1 cellular context compared by ENCODE assay signal in genomic region chr17:16438173-16438556, GRCh38.
TF ChIP-seq lines count a peak whose summit lies in the region.

No MANE protein-coding gene starts in this region.

TF ChIP-seq in K562, 482 proteins besides CTCF, POLR2A, EP300 and RAD21 (continued from another document):
- no peak for TF ChIP-seq ZNF449 (CRISPR knock-in tag; IDR thresholded peaks at IDR 0.05)
